1 cellular context compared by ENCODE assay signal in genomic region chr14:71320107-71320733, GRCh38.
TF ChIP-seq lines count a peak whose summit lies in the region.

Gene SIPA1L1 (plus strand): TSS chr14:71320476.

TF ChIP-seq in HepG2, 621 proteins besides CTCF, POLR2A, EP300 and RAD21 (continued from another document and continues in another):
- peak; percentile 92; the same call in 1 of the 2 replicates for TF ChIP-seq SIN3A (IDR thresholded peaks at IDR 0.05; ENCODE audit: borderline replicate concordance, low read depth, low read length)
- peak; percentile 77; the same call in 1 of the 2 replicates for TF ChIP-seq JUN (CRISPR knock-in tag; IDR thresholded peaks at IDR 0.05)
- TF ChIP-seq POLR2AphosphoS2 (IDR thresholded peaks at IDR 0.05; ENCODE audit: low read depth, low read length) = peak; percentile 65; the same call in 1 of the 2 replicates
- TF ChIP-seq ZNF780A (CRISPR knock-in tag; IDR thresholded peaks at IDR 0.05) = no peak
- no peak for TF ChIP-seq ZNF543 (CRISPR knock-in tag; IDR thresholded peaks at IDR 0.05)
- no peak for TF ChIP-seq DR1 (CRISPR knock-in tag; IDR thresholded peaks at IDR 0.05)
- TF ChIP-seq ZNF234 (CRISPR knock-in tag; conservative IDR thresholded peaks at IDR 0.05) = no peak
- TF ChIP-seq NR1H2 (CRISPR knock-in tag; IDR thresholded peaks at IDR 0.05; ENCODE audit: borderline replicate concordance, low read depth) = no peak
- TF ChIP-seq ZNF614 (CRISPR knock-in tag; IDR thresholded peaks at IDR 0.05; ENCODE audit: borderline replicate concordance) = 0 out of 2 replicates have a peak, but pooled peaks have one; percentile 14
- no peak for TF ChIP-seq ZNF510 (CRISPR knock-in tag; IDR thresholded peaks at IDR 0.05; ENCODE audit: low read depth)
- TF ChIP-seq SP1 (IDR thresholded peaks at IDR 0.05) = peak; percentile 43; the same call in 1 of the 2 replicates
- no peak for TF ChIP-seq SP1 (CRISPR knock-in tag; IDR thresholded peaks at IDR 0.05)
- TF ChIP-seq U2AF1 (optimal IDR thresholded peaks at IDR 0.05; ENCODE audit: low read depth, low read length) = no peak
- TF ChIP-seq ZNF704 (CRISPR knock-in tag; IDR thresholded peaks at IDR 0.05; ENCODE audit: borderline replicate concordance) = no peak
- TF ChIP-seq SAP130 (CRISPR knock-in tag; IDR thresholded peaks at IDR 0.05; ENCODE audit: low read depth) = peak; percentile 90
- no peak for TF ChIP-seq ZNF142 (CRISPR knock-in tag; IDR thresholded peaks at IDR 0.05)
- no peak for TF ChIP-seq ZHX1 (CRISPR knock-in tag; IDR thresholded peaks at IDR 0.05; ENCODE audit: low read depth)
- no peak for TF ChIP-seq MTERF4 (CRISPR knock-in tag; IDR thresholded peaks at IDR 0.05)
- peak; percentile 75; the same call in 1 of the 2 replicates for TF ChIP-seq ZGPAT (CRISPR knock-in tag; IDR thresholded peaks at IDR 0.05)
- no peak for TF ChIP-seq HIC2 (CRISPR knock-in tag; IDR thresholded peaks at IDR 0.05; ENCODE audit: low read depth)
- 0 out of 2 replicates have a peak, but pooled peaks have one; percentile 47 for TF ChIP-seq PRMT3 (CRISPR knock-in tag; IDR thresholded peaks at IDR 0.05; ENCODE audit: borderline replicate concordance, low read depth)
- peak; percentile 71 for TF ChIP-seq ATF3 (CRISPR knock-in tag; IDR thresholded peaks at IDR 0.05)
- TF ChIP-seq HNF1A (IDR thresholded peaks at IDR 0.05; ENCODE audit: low read depth) = no peak
- no peak for TF ChIP-seq HNF1A (CRISPR knock-in tag; IDR thresholded peaks at IDR 0.05; ENCODE audit: borderline replicate concordance)
- peak; percentile 87 for TF ChIP-seq KMT2B (CRISPR knock-in tag; IDR thresholded peaks at IDR 0.05)
- peak; percentile 34; the same call in 1 of the 2 replicates for TF ChIP-seq KDM3A (CRISPR knock-in tag; IDR thresholded peaks at IDR 0.05; ENCODE audit: low read depth)
- peak; percentile 56; the same call in 1 of the 2 replicates for TF ChIP-seq ZNF891 (CRISPR knock-in tag; IDR thresholded peaks at IDR 0.05)
- TF ChIP-seq RCOR2 (CRISPR knock-in tag; IDR thresholded peaks at IDR 0.05) = no peak
- TF ChIP-seq ZKSCAN5 (CRISPR knock-in tag; IDR thresholded peaks at IDR 0.05) = no peak
- peak; percentile 71 for TF ChIP-seq RBFOX2 (IDR thresholded peaks at IDR 0.05; ENCODE audit: low read depth, low read length)
- no peak for TF ChIP-seq NR2C2 (CRISPR knock-in tag; IDR thresholded peaks at IDR 0.05; ENCODE audit: borderline replicate concordance)
- no peak for TF ChIP-seq TIGD3 (CRISPR knock-in tag; IDR thresholded peaks at IDR 0.05; ENCODE audit: borderline replicate concordance)
- TF ChIP-seq AKAP8 (CRISPR knock-in tag; IDR thresholded peaks at IDR 0.05) = peak; percentile 31; the same call in 1 of the 2 replicates
- TF ChIP-seq SALL2 (CRISPR knock-in tag; IDR thresholded peaks at IDR 0.05) = no peak; the same call in 1 of the 2 replicates
- no peak for TF ChIP-seq MATR3 (CRISPR knock-in tag; IDR thresholded peaks at IDR 0.05)
- TF ChIP-seq GABPB1 (CRISPR knock-in tag; IDR thresholded peaks at IDR 0.05) = peak; percentile 84
- no peak for TF ChIP-seq ZKSCAN1 (IDR thresholded peaks at IDR 0.05; ENCODE audit: low read length)
- TF ChIP-seq NFE2L2 (IDR thresholded peaks at IDR 0.05; ENCODE audit: low read length) = no peak
- no peak for TF ChIP-seq ZNF713 (CRISPR knock-in tag; IDR thresholded peaks at IDR 0.05)
- TF ChIP-seq CHD2 (IDR thresholded peaks at IDR 0.05; ENCODE audit: low read depth, low read length) = peak; percentile 98
